ENCODE assay signal across 1 cellular context in the genomic region with DNA sequence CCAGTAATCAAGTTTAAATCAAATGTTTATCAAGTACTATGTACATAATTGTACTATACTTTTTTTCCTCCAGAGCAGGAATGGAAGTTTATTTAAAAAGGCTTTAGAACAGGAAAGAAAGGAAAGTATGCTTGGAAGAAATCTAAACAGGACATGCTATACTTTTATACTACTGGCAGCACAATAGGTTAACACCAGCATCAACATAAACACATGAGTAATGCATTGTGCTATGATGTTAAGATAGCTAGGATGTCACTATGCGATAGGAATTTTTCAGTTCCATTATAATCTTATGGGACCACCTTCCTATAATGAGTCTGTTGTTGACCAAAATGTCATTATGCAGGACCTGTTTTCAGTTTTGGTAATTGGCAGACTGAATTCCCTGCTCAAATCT.
TF ChIP-seq lines count a peak whose summit lies in the region.

No MANE protein-coding gene starts in this region.

TF ChIP-seq in A549, 52 proteins besides CTCF, POLR2A, EP300 and RAD21 (continued from another document):
- TF ChIP-seq, protein P1, sequence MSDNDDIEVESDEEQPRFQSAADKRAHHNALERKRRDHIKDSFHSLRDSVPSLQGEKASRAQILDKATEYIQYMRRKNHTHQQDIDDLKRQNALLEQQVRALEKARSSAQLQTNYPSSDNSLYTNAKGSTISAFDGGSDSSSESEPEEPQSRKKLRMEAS (IDR thresholded peaks at IDR 0.05) = no peak
